8 cellular contexts compared by ENCODE assay signal in genomic region chr14:90820958-90821357, GRCh38. TPM values are rescaled to one million over a fixed set of nuclear protein-coding genes. Genes with fewer than 3 reads are reported as not detected.
A peak's percentile ranks its signal among the peaks of the same experiment; 100 is the strongest.
DNase-seq lines count a peak whose midpoint lies in the region; ATAC-seq and TF ChIP-seq lines count a peak whose summit lies in the region.

No MANE protein-coding gene starts in this region.

- H3K4me3 ChIP-seq in vagina (no peak overlapping the region), mesendoderm (ENCODE audit: low read length) (no peak overlapping the region)

- no peak overlapping the region for H3K18ac ChIP-seq in mesendoderm (ENCODE audit: low read length)

- H3K27ac ChIP-seq in vagina: no peak overlapping the region
- H3K27ac ChIP-seq in mesendoderm (ENCODE audit: low read depth, low read length): no peak overlapping the region

- no peaks in the 10 kb centered on the region for H3K79me1 ChIP-seq in mesendoderm (ENCODE audit: low read length)

- H4K5ac ChIP-seq in mesendoderm (ENCODE audit: low read length): no peak overlapping the region

- no peaks in the 10 kb centered on the region for H3K9me3 ChIP-seq in vagina

- no peak overlapping the region for H4K8ac ChIP-seq in mesendoderm (ENCODE audit: low read depth, low read length)

- TF ChIP-seq POLR2A in vagina (IDR thresholded peaks at IDR 0.05): no peak

- no peak overlapping the region for H2BK15ac ChIP-seq in mesendoderm (replicated peaks; ENCODE audit: low read depth)

- H2BK120ac ChIP-seq in mesendoderm (ENCODE audit: low read depth, low read length): no peak overlapping the region

- H3K9ac ChIP-seq in mesendoderm (ENCODE audit: low read length): no peak overlapping the region

- H3K4me2 ChIP-seq in mesendoderm (ENCODE audit: low read length): no peak overlapping the region

- no peak overlapping the region for H3K4ac ChIP-seq in mesendoderm (ENCODE audit: low read depth, low read length)

- no peak overlapping the region for H2AK5ac ChIP-seq in mesendoderm (ENCODE audit: low read length)

- intact Hi-C loops in vagina (cut with DNase I): no loop called here

- no peaks in the 10 kb centered on the region for H3K4me1 ChIP-seq in vagina
- no peaks in the 10 kb centered on the region for H3K4me1 ChIP-seq in mesendoderm (ENCODE audit: control insufficient read depth, low read depth, low read length)

- in situ Hi-C loops in GM13976 (cut with MboI; ENCODE audit: low sequenced_read_pairs, unreplicated experiment): no loop called here

- no peaks in the 10 kb centered on the region for H3K27me3 ChIP-seq in vagina
- no peaks in the 10 kb centered on the region for H3K27me3 ChIP-seq in mesendoderm (ENCODE audit: insufficient read depth, low read length, poor library complexity)

- no peak overlapping the region for H2BK5ac ChIP-seq in mesendoderm (ENCODE audit: low read length)

- DNase-seq in GM13976 (ENCODE audit: low spot score) (peak; percentile 58), T-helper 2 cell (peak in 4 of 5 experiments; percentile 34 to 84 (median 67)), amniotic epithelial cell (ENCODE audit: low read depth) (peak; percentile 46), vagina (ENCODE audit: extremely low spot score in 2 of 2) (no peak), mesendoderm (no peak)
- peak; percentile 54 to 67 for DNase-seq in stimulated activated CD4-positive, alpha-beta T cell treated with anti-CD3 and anti-CD28 coated beads, Interleukin-1b, Interleukin-23, amount 100 ng/mL, for 4 hours (ENCODE audit: low read depth in 2 of 2)

- H3K56ac ChIP-seq in mesendoderm (ENCODE audit: low read length): no peak overlapping the region

- TF ChIP-seq CTCF in GM13976 (IDR thresholded peaks at IDR 0.05; ENCODE audit: borderline replicate concordance, control extremely low read depth, extremely low read depth, insufficient read depth, missing control alignments) (no peak), vagina (IDR thresholded peaks at IDR 0.05) (no peak)

- peak; percentile 63 for ATAC-seq in HG02885 (IDR thresholded peaks at IDR 0.05; ENCODE audit: poor library complexity, unreplicated experiment)
- ATAC-seq in HG02763 (IDR thresholded peaks at IDR 0.05; ENCODE audit: unreplicated experiment): no peak

- no peak overlapping the region for H3K23ac ChIP-seq in mesendoderm (ENCODE audit: low read length)

- no CpG with 5 or more reads among the region's 11 CpGs for WGBS in mesendoderm (ENCODE audit: extremely low coverage, insufficient coverage, low lambda C conversion rate)

- H3K79me2 ChIP-seq in mesendoderm (ENCODE audit: control insufficient read depth, insufficient read depth, low read length): no peaks in the 10 kb centered on the region

- H3K36me3 ChIP-seq in vagina: no peaks in the 10 kb centered on the region
- no peaks in the 10 kb centered on the region for H3K36me3 ChIP-seq in mesendoderm (ENCODE audit: control insufficient read depth, insufficient read depth, low read length)

RNA-seq across cellular contexts. Expression of gene TTC7B, which starts 4.7 kb away (rescaled TPM):
- 56.0 TPM for total RNA-seq in vagina
- polyA plus RNA-seq in mesendoderm (2013, experiment 1 of 2): 15.6 TPM
- polyA plus RNA-seq in mesendoderm (2013, experiment 2 of 2): 17.0 TPM

Comparison
In these comparisons a context has a peak if more than half of its experiments do, and no peak if none do; other contexts are left out.
1. DNase-seq: peak in GM13976 (single experiment), T-helper 2 cell (4 of 5), amniotic epithelial cell (single experiment) and stimulated activated CD4-positive, alpha-beta T cell treated with anti-CD3 and anti-CD28 coated beads, Interleukin-1b, Interleukin-23, amount 100 ng/mL, for 4 hours (2 of 2); none in vagina (0 of 2) and mesendoderm (single experiment).